In genomic region chr15:63985221-63986184, GRCh38 we compare ENCODE assay signal across 12 cellular contexts.
A peak's percentile ranks its signal among the peaks of the same experiment; 100 is the strongest.
DNase-seq lines count a peak whose midpoint lies in the region; ATAC-seq and TF ChIP-seq lines count a peak whose summit lies in the region.
"Had no signal": no experiment of that assay in that cellular context is flagged by ENCODE, and none has a peak within 500 bp of the region (broad histone marks: within the 10 kb centered on the region; RNA-seq: fewer than 3 reads in every experiment).

No MANE protein-coding gene starts in this region.

- H3K4me1 ChIP-seq in ascending aorta: peaks cover 0 to 3% of the 10 kb centered on the region in 2 donors
- peaks cover 72 to 73% of the 10 kb centered on the region in 2 donors for H3K4me1 ChIP-seq in gastrocnemius medialis
- H3K4me1 ChIP-seq: BE2C had no signal

- TF ChIP-seq POLR2A in gastrocnemius medialis (IDR thresholded peaks at IDR 0.05): peak; percentile 42 to 43

- H3K9me3 ChIP-seq in ascending aorta (no peaks in the 10 kb centered on the region), gastrocnemius medialis (no peaks in the 10 kb centered on the region)
- H3K9me3 ChIP-seq: BE2C, HAP-1 had no signal

- H3K4me3 ChIP-seq in ascending aorta: no peak overlapping the region
- H3K4me3 ChIP-seq in gastrocnemius medialis: no peak overlapping the region
- H3K4me3 ChIP-seq: HAP-1 had no signal

- DNase-seq in CD14-positive monocyte (ENCODE audit: low spot score) (no peak), ascending aorta (ENCODE audit: low spot score in 2 of 2) (peak; percentile 22 to 82), islet precursor cell (peak; percentile 43), gastrocnemius medialis (peak; percentile 94 to 99)
- DNase-seq in stimulated activated CD4-positive, alpha-beta T cell treated with anti-CD3 and anti-CD28 coated beads, Interleukin-12 subunit alpha, Interleukin-12 subunit beta, amount 100 ng/mL, for 4 hours: no peak
- DNase-seq: BE2C, endodermal cell had no signal

- H3K4me1 Mint-ChIP-seq in CD14-positive monocyte: peaks cover 61% of the 10 kb centered on the region
- H3K4me1 Mint-ChIP-seq: activated naive CD4-positive, alpha-beta T cell treated with anti-CD3 and anti-CD28 coated beads, Interleukin-2, amount 50 U/mL, for 24 hours; endodermal cell had no signal

- H3K27ac ChIP-seq in ascending aorta (peak overlapping the region; percentile 55 to 71), gastrocnemius medialis (peak overlapping the region; percentile 93 to 96 (median 94))

- no peaks in the 10 kb centered on the region for H3K36me3 Mint-ChIP-seq in CD14-positive monocyte
- H3K36me3 Mint-ChIP-seq: activated naive CD4-positive, alpha-beta T cell treated with anti-CD3 and anti-CD28 coated beads, Interleukin-2, amount 50 U/mL, for 24 hours had no signal

- TF ChIP-seq CTCF in CD14-positive monocyte (IDR thresholded peaks at IDR 0.05): no peak
- TF ChIP-seq CTCF in ascending aorta (IDR thresholded peaks at IDR 0.05): no peak
- TF ChIP-seq CTCF in gastrocnemius medialis (IDR thresholded peaks at IDR 0.05 in 4 of 5, conservative IDR thresholded peaks at IDR 0.05 in 1 of 5): no peak

- H3K36me3 ChIP-seq in ascending aorta: no peaks in the 10 kb centered on the region
- H3K36me3 ChIP-seq in gastrocnemius medialis: no peaks in the 10 kb centered on the region
- H3K36me3 ChIP-seq: BE2C, HAP-1 had no signal

- intact Hi-C loops in CD14-positive monocyte (cut with micrococcal nuclease): loop anchor here in 1 of 2 donors (5.0 kb wide), 1 partner anchor 57 kb away; no protein-coding TSS in a partner anchor
- intact Hi-C loops in ascending aorta (cut with DNase I): no loop called here
- intact Hi-C loops in gastrocnemius medialis (cut with DNase I; ENCODE audit: low total_unique reads): loop anchor here (1.0 to 2.0 kb wide), 2 partner anchors 17 to 20 kb away; no protein-coding TSS in a partner anchor

- in situ Hi-C loops in gastrocnemius medialis (cut with MboI; ENCODE audit: low sequenced_read_pairs in 4 of 4): no loop called here

- peaks cover 0 to 1% (median 0%) of the 10 kb centered on the region in 3 donors for H3K27me3 Mint-ChIP-seq in CD14-positive monocyte (ENCODE audit: low read depth in 3 of 3)
- H3K27me3 Mint-ChIP-seq: activated naive CD4-positive, alpha-beta T cell treated with anti-CD3 and anti-CD28 coated beads, Interleukin-2, amount 50 U/mL, for 24 hours had no signal

- H3K4me3 Mint-ChIP-seq in CD14-positive monocyte: no peak overlapping the region
- H3K4me3 Mint-ChIP-seq: activated naive CD4-positive, alpha-beta T cell treated with anti-CD3 and anti-CD28 coated beads, Interleukin-2, amount 50 U/mL, for 24 hours; endodermal cell had no signal

- H3K27ac Mint-ChIP-seq in CD14-positive monocyte: peak overlapping the region; percentile 87 to 97 (median 95)
- H3K27ac Mint-ChIP-seq: activated naive CD4-positive, alpha-beta T cell treated with anti-CD3 and anti-CD28 coated beads, Interleukin-2, amount 50 U/mL, for 24 hours; endodermal cell had no signal

- peak; percentile 75 to 78 for ATAC-seq in gastrocnemius medialis
- ATAC-seq in GM18502 (IDR thresholded peaks at IDR 0.05; ENCODE audit: poor library complexity, unreplicated experiment): no peak
- no peak for ATAC-seq in GM18511 (IDR thresholded peaks at IDR 0.05; ENCODE audit: unreplicated experiment)
- no peak for ATAC-seq in HG02938 (IDR thresholded peaks at IDR 0.05; ENCODE audit: unreplicated experiment)

- H3K27me3 ChIP-seq in ascending aorta: no peaks in the 10 kb centered on the region
- no peaks in the 10 kb centered on the region for H3K27me3 ChIP-seq in gastrocnemius medialis
- H3K27me3 ChIP-seq: BE2C had no signal

- no peaks in the 10 kb centered on the region for H3K9me3 Mint-ChIP-seq in CD14-positive monocyte
- H3K9me3 Mint-ChIP-seq: activated naive CD4-positive, alpha-beta T cell treated with anti-CD3 and anti-CD28 coated beads, Interleukin-2, amount 50 U/mL, for 24 hours; endodermal cell had no signal

Comparison
In these comparisons a context has a peak if more than half of its experiments do, and no peak if none do; other contexts are left out.
1. DNase-seq: peak in ascending aorta (2 of 2), islet precursor cell (single experiment) and gastrocnemius medialis (2 of 2); none in CD14-positive monocyte (single experiment) and stimulated activated CD4-positive, alpha-beta T cell treated with anti-CD3 and anti-CD28 coated beads, Interleukin-12 subunit alpha, Interleukin-12 subunit beta, amount 100 ng/mL, for 4 hours (single experiment).
2. ATAC-seq: peak in gastrocnemius medialis (2 of 2); none in GM18502 (single experiment), GM18511 (single experiment) and HG02938 (single experiment).